18 cellular contexts compared by ENCODE assay signal in the genomic region with DNA sequence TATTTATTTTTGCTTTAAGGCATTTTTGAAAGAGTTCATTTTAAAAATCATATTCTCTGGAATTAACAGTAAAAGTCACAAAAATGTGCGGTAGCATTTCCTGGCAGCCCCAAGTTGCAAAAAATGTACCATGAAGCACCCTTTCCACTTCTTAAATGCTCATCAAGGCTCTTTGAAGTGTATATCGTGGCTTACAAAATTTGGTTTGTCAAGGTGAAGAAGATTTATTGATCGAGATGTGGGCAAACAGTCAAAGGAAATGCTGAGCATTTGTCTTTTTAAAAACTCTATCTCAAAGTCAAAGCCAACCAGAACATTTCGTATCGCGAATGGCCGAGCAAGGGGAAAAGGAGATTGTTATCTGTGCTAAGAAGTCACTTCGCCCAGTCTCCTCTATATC.
"Had no signal": no experiment of that assay in that cellular context is flagged by ENCODE, and none has a peak within 500 bp of the region (broad histone marks: within the 10 kb centered on the region; RNA-seq: fewer than 3 reads in every experiment).

No MANE protein-coding gene starts in this region.

- H3K4me3 Mint-ChIP-seq: activated B cell treated with CpG ODN at 0.5 μM for 24 hours; activated CD4-positive, alpha-beta memory T cell treated with anti-CD3 and anti-CD28 coated beads, Interleukin-2, amount 10 ng/mL, durations not matched to agents 7 days and 5 days; activated CD8-positive, alpha-beta memory T cell treated with anti-CD3 and anti-CD28 coated beads, Interleukin-2, amount 10 ng/mL, durations not matched to agents 7 days and 5 days; activated naive CD4-positive, alpha-beta T cell treated with anti-CD3 and anti-CD28 coated beads for 36 hours; stimulated activated naive CD8-positive, alpha-beta T cell treated with anti-CD3 and anti-CD28 coated beads, Interleukin-15, Interleukin-2, amounts not matched to agents 100 ng/mL and 50 ng/mL, for 24 hours had no signal

- H3K4me1 ChIP-seq: body of pancreas, psoas muscle, tibial nerve had no signal

- H3K27ac Mint-ChIP-seq: activated B cell treated with CpG ODN at 0.5 μM for 24 hours; activated CD4-positive, alpha-beta memory T cell treated with anti-CD3 and anti-CD28 coated beads, Interleukin-2, amount 10 ng/mL, durations not matched to agents 7 days and 5 days; activated CD8-positive, alpha-beta memory T cell treated with anti-CD3 and anti-CD28 coated beads, Interleukin-2, amount 10 ng/mL, durations not matched to agents 7 days and 5 days; stimulated activated naive CD8-positive, alpha-beta T cell treated with anti-CD3 and anti-CD28 coated beads, Interleukin-15, Interleukin-2, amounts not matched to agents 100 ng/mL and 50 ng/mL, for 24 hours had no signal

- H3K4me1 Mint-ChIP-seq: activated B cell treated with CpG ODN at 0.5 μM for 24 hours; activated CD4-positive, alpha-beta memory T cell treated with anti-CD3 and anti-CD28 coated beads, Interleukin-2, amount 10 ng/mL, durations not matched to agents 7 days and 5 days; activated CD8-positive, alpha-beta memory T cell treated with anti-CD3 and anti-CD28 coated beads, Interleukin-2, amount 10 ng/mL, durations not matched to agents 7 days and 5 days had no signal

- H3K36me3 ChIP-seq: tibial nerve had no signal

- H3K27me3 ChIP-seq: body of pancreas, dorsolateral prefrontal cortex, tibial nerve had no signal

- H3K9me3 Mint-ChIP-seq: activated CD4-positive, alpha-beta memory T cell treated with anti-CD3 and anti-CD28 coated beads, Interleukin-2, amount 10 ng/mL, durations not matched to agents 7 days and 5 days had no signal

- H3K4me3 ChIP-seq: body of pancreas, dorsolateral prefrontal cortex, psoas muscle, tibial nerve had no signal

- H3K9me3 ChIP-seq: body of pancreas, psoas muscle, tibial nerve had no signal

- H3K27ac ChIP-seq: body of pancreas, dorsolateral prefrontal cortex, psoas muscle, tibial nerve had no signal

- H3K36me3 Mint-ChIP-seq: activated CD8-positive, alpha-beta memory T cell treated with anti-CD3 and anti-CD28 coated beads, Interleukin-2, amount 10 ng/mL, durations not matched to agents 7 days and 5 days had no signal

- H3K27me3 Mint-ChIP-seq: activated CD4-positive, alpha-beta memory T cell treated with anti-CD3 and anti-CD28 coated beads, Interleukin-2, amount 10 ng/mL, durations not matched to agents 7 days and 5 days; activated CD8-positive, alpha-beta memory T cell treated with anti-CD3 and anti-CD28 coated beads, Interleukin-2, amount 10 ng/mL, durations not matched to agents 7 days and 5 days had no signal

- DNase-seq: activated B cell treated with CpG ODN at 0.5 μM for 24 hours; activated CD4-positive, alpha-beta memory T cell treated with anti-CD3 and anti-CD28 coated beads, Interleukin-2, amount 10 ng/mL, durations not matched to agents 7 days and 5 days; activated CD4-positive, alpha-beta T cell treated with anti-CD3 and anti-CD28 coated beads for 48 hours; activated CD8-positive, alpha-beta memory T cell treated with anti-CD3 and anti-CD28 coated beads, Interleukin-2, amount 10 ng/mL, durations not matched to agents 7 days and 5 days; activated T-cell treated with anti-CD3 and anti-CD28 coated beads, Interleukin-2, amount 50 U/mL, for 1 hour; amygdala; body of pancreas; caudate nucleus; dorsolateral prefrontal cortex; left ventricle myocardium superior; psoas muscle; right cardiac atrium; small intestine; stimulated activated CD4-positive, alpha-beta T cell treated with anti-CD3 and anti-CD28 coated beads, Interleukin-15, amount 100 ng/mL, for 24 hours; stimulated activated CD4-positive, alpha-beta T cell treated with anti-CD3 and anti-CD28 coated beads, Interleukin-2, amount 100 ng/mL, for 48 hours had no signal

- ATAC-seq: activated CD8-positive, alpha-beta memory T cell treated with anti-CD3 and anti-CD28 coated beads, Interleukin-2, amount 10 ng/mL, durations not matched to agents 7 days and 5 days; body of pancreas; left ventricle myocardium superior; psoas muscle; right cardiac atrium had no signal
